In genomic region chr12:91361864-91362263, GRCh38 we compare ENCODE assay signal across 8 cellular contexts.
DNase-seq lines count a peak whose midpoint lies in the region; ATAC-seq and TF ChIP-seq lines count a peak whose summit lies in the region.

No MANE protein-coding gene starts in this region.

- ATAC-seq in HG02588 (IDR thresholded peaks at IDR 0.05; ENCODE audit: unreplicated experiment), result no peak
- no peak for ATAC-seq in GM21717 (IDR thresholded peaks at IDR 0.05; ENCODE audit: unreplicated experiment)

- CTCF ChIA-PET in Caco-2 (lab: Charles Lee), result no interaction called here

- no peaks in the 10 kb centered on the region for H3K27me3 ChIP-seq in Caco-2 (replicated peaks; ENCODE audit: control insufficient read depth, insufficient read depth, low read length)
- H3K27me3 ChIP-seq in dorsolateral prefrontal cortex, result no peaks in the 10 kb centered on the region

- H3K9me3 ChIP-seq in Caco-2, result no peaks in the 10 kb centered on the region

- no TSS peak for BruUV-seq in Caco-2 (replicated peaks; lab: Mats Ljungman, UMichigan)

- peaks cover 8% of the 10 kb centered on the region for H3K4me1 Mint-ChIP-seq in Caco-2 (ENCODE audit: low read depth, unreplicated experiment)
- peaks cover 12% of the 10 kb centered on the region for H3K4me1 Mint-ChIP-seq in HFFc6 (ENCODE audit: low read depth)
- H3K4me1 Mint-ChIP-seq in nephron, result peaks cover 13% of the 10 kb centered on the region

- H3K27me3 Mint-ChIP-seq in Caco-2 (ENCODE audit: insufficient read depth, unreplicated experiment) (peaks cover 3% of the 10 kb centered on the region), HFFc6 (ENCODE audit: insufficient read depth) (peaks cover 4% of the 10 kb centered on the region), nephron (ENCODE audit: low read depth) (no peaks in the 10 kb centered on the region)

- peaks cover 13% of the 10 kb centered on the region for H3K4me1 ChIP-seq in Caco-2

- TF ChIP-seq CTCF in Caco-2 (IDR thresholded peaks at IDR 0.05; ENCODE audit: insufficient read depth in 1 of 2, low read depth in 1 of 2, low read length in 1 of 2, severe bottlenecking in 1 of 2, unreplicated experiment in 1 of 2) (peak; percentile 37 to 42), HFFc6 (IDR thresholded peaks at IDR 0.05) (peak; percentile 87), dorsolateral prefrontal cortex (IDR thresholded peaks at IDR 0.05 in 54 of 56, conservative IDR thresholded peaks at IDR 0.05 in 2 of 56; ENCODE audit: low read depth in 1 of 56, partially characterized antibody in 56 of 56) (peak; percentile 69 to 94 (median 80)), nephron (IDR thresholded peaks at IDR 0.05; ENCODE audit: unreplicated experiment in 3 of 3) (peak; percentile 58 to 82 (median 73))

- DNase-seq in Caco-2 (peak in 1 of 2 experiments; percentile 12), HFFc6 (peak; percentile 43), NOMO-1 treated with DMSO at 0.1 percent for 48 hours (lab: John Stamatoyannopoulos, UW; ENCODE audit: unreplicated experiment) (peak; percentile 48), dorsolateral prefrontal cortex (no peak), activated gamma-delta T cell (lab: John Stamatoyannopoulos, UW) (no peak)

- H3K36me3 Mint-ChIP-seq in Caco-2 (ENCODE audit: insufficient read depth, unreplicated experiment) (no peaks in the 10 kb centered on the region), HFFc6 (ENCODE audit: low read depth) (no peaks in the 10 kb centered on the region), nephron (ENCODE audit: low read depth) (no peaks in the 10 kb centered on the region)

- intact Hi-C loops in Caco-2 (cut with micrococcal nuclease; ENCODE audit: unreplicated experiment), result loop anchor here (5.0 kb wide), 1 partner anchor 1210 kb away; no protein-coding TSS in a partner anchor
- intact Hi-C loops in dorsolateral prefrontal cortex (cut with DNase I), result loop anchor here in 1 of 2 donors (5.0 kb wide), 1 partner anchor 1285 kb away; no protein-coding TSS in a partner anchor

- peak overlapping the region in 1 of 59 donors; percentile 43 for H3K27ac ChIP-seq in dorsolateral prefrontal cortex

- H3K27ac Mint-ChIP-seq in Caco-2 (ENCODE audit: unreplicated experiment), result no peak overlapping the region
- H3K27ac Mint-ChIP-seq in HFFc6, result no peak overlapping the region
- H3K27ac Mint-ChIP-seq in nephron, result peak overlapping the region in 2 of 3 experiments; percentile 44 to 66

- no peak overlapping the region for H3K4me3 ChIP-seq in Caco-2 (ENCODE audit: low read depth, low read length)
- peak overlapping the region in 18 of 59 donors; percentile 3 to 42 (median 20) for H3K4me3 ChIP-seq in dorsolateral prefrontal cortex

- POLR2A ChIA-PET in Caco-2 (lab: Charles Lee), result no interaction called here

- H3K4me3 Mint-ChIP-seq in Caco-2 (ENCODE audit: unreplicated experiment) (no peak overlapping the region), HFFc6 (no peak overlapping the region; the same call in 1 of the 2 replicates), nephron (peak overlapping the region in 1 of 3 experiments; percentile 1)

- H3K36me3 ChIP-seq in Caco-2 (ENCODE audit: control insufficient read depth, insufficient read depth, low read length), result no peaks in the 10 kb centered on the region

- H3K9me3 Mint-ChIP-seq in Caco-2 (ENCODE audit: unreplicated experiment) (no peaks in the 10 kb centered on the region), HFFc6 (no peaks in the 10 kb centered on the region), nephron (no peaks in the 10 kb centered on the region)

Comparison
In these comparisons a context has a peak if more than half of its experiments do, and no peak if none do; other contexts are left out.
1. DNase-seq: peak in HFFc6 (single experiment) and NOMO-1 treated with DMSO at 0.1 percent for 48 hours (single experiment); none in dorsolateral prefrontal cortex (0 of 10) and activated gamma-delta T cell (single experiment).
2. H3K27ac Mint-ChIP-seq: peak in nephron (2 of 3); none in Caco-2 (single experiment) and HFFc6 (single experiment).
3. Peak in every context shown above with its lines, with median percentiles within 50 percentile points of each other: CTCF ChIP-seq.